ENCODE assay signal across 25 cellular contexts in genomic region chr7:12735923-12736322, GRCh38.
"Had no signal": no experiment of that assay in that cellular context is flagged by ENCODE, and none has a peak within 500 bp of the region (broad histone marks: within the 10 kb centered on the region; RNA-seq: fewer than 3 reads in every experiment).

No MANE protein-coding gene starts in this region.

- FAIRE-seq: keratinocyte had no signal

- H3K9me3 ChIP-seq: heart right ventricle, left lung, lower lobe of right lung, ovary, prostate gland, spleen, suprapubic skin, thoracic aorta, tibial nerve, uterus had no signal

- H3K27me3 ChIP-seq: heart right ventricle, hepatocyte, left lung, ovary, spleen, suprapubic skin, tibial nerve, uterus had no signal

- DNase-seq: heart right ventricle; left colon; left lung; lower lobe of right lung; mammary epithelial cell; mesenchymal stem cell; naive thymus-derived CD4-positive, alpha-beta T cell; ovary; posterior cingulate gyrus; retina; right cardiac atrium; spleen; stimulated activated CD4-positive, alpha-beta T cell treated with anti-CD3 and anti-CD28 coated beads, Interleukin-4, amount 100 ng/mL, for 24 hours; stimulated activated naive CD4-positive, alpha-beta T cell; uterus had no signal

- H3K4me3 ChIP-seq: heart right ventricle, hepatocyte, left lung, lower lobe of right lung, ovary, prostate gland, skin epidermis, spleen, suprapubic skin, thoracic aorta, tibial nerve, uterus had no signal

- ATAC-seq: heart right ventricle; left colon; left lung; lower lobe of right lung; naive thymus-derived CD4-positive, alpha-beta T cell; natural killer cell treated with Interleukin-12 subunit alpha and Interleukin-12 subunit beta and Interleukin-15 and Interleukin-18, amount 100 ng/mL, for 72 hours; right cardiac atrium; sciatic nerve; stimulated activated effector memory CD8-positive, alpha-beta T cell treated with anti-CD3 and anti-CD28 coated beads, Interleukin-12 subunit alpha, Interleukin-12 subunit beta, amount 100 ng/mL, for 72 hours had no signal

- H3K27ac ChIP-seq: heart right ventricle, hepatocyte, left lung, lower lobe of right lung, ovary, prostate gland, skin epidermis, spleen, suprapubic skin, thoracic aorta, tibial nerve, uterus had no signal

- H3K4me2 ChIP-seq: hepatocyte had no signal

- H3K4me1 ChIP-seq: left lung, prostate gland, uterus had no signal

- H3K79me2 ChIP-seq: hepatocyte had no signal

- H2AFZ ChIP-seq: hepatocyte had no signal

- H3K36me3 ChIP-seq: heart right ventricle, left lung, lower lobe of right lung, ovary, prostate gland, spleen, suprapubic skin, thoracic aorta, tibial nerve, uterus had no signal
